1 cellular context compared by ENCODE assay signal in genomic region chr16:75148311-75149195, GRCh38.
A peak's percentile ranks its signal among the peaks of the same experiment; 100 is the strongest.
TF ChIP-seq lines count a peak whose summit lies in the region.

ZFP1 (plus strand) TSS chr16:75148524; CDS start chr16:75152952, 4,428 bp downstream.

TF ChIP-seq in HepG2, 621 proteins besides CTCF, POLR2A, EP300 and RAD21 (continued from another document):
- no peak for TF ChIP-seq ZHX2 (IDR thresholded peaks at IDR 0.05; ENCODE audit: low read depth)
- TF ChIP-seq ZHX2 (CRISPR knock-in tag; IDR thresholded peaks at IDR 0.05; ENCODE audit: borderline replicate concordance): peak; percentile 61; the same call in 1 of the 2 replicates
- peak; percentile 76; the same call in 1 of the 2 replicates for TF ChIP-seq ZNF614 (CRISPR knock-in tag; IDR thresholded peaks at IDR 0.05; ENCODE audit: borderline replicate concordance)
- TF ChIP-seq TOPORS (CRISPR knock-in tag; IDR thresholded peaks at IDR 0.05): peak; percentile 86
- no peak for TF ChIP-seq ATF1 (CRISPR knock-in tag; IDR thresholded peaks at IDR 0.05)
- peak; percentile 77 for TF ChIP-seq MED1 (CRISPR knock-in tag; IDR thresholded peaks at IDR 0.05)
- peak; percentile 80 for TF ChIP-seq MEIS1 (CRISPR knock-in tag; IDR thresholded peaks at IDR 0.05; ENCODE audit: borderline replicate concordance)
- 0 out of 2 replicates have a peak, but pooled peaks have one; percentile 20 for TF ChIP-seq DZIP1 (CRISPR knock-in tag; IDR thresholded peaks at IDR 0.05)
- TF ChIP-seq KMT2A (CRISPR knock-in tag; IDR thresholded peaks at IDR 0.05): peak; percentile 90
- no peak for TF ChIP-seq MBNL3 (CRISPR knock-in tag; conservative IDR thresholded peaks at IDR 0.05)
- TF ChIP-seq ZNF557 (CRISPR knock-in tag; IDR thresholded peaks at IDR 0.05): 0 out of 2 replicates have a peak, but pooled peaks have one; percentile 48
- no peak for TF ChIP-seq ZNF703 (CRISPR knock-in tag; IDR thresholded peaks at IDR 0.05; ENCODE audit: borderline replicate concordance)
- TF ChIP-seq ZNF558 (CRISPR knock-in tag; IDR thresholded peaks at IDR 0.05; ENCODE audit: borderline replicate concordance): peak; percentile 92
- TF ChIP-seq TRAFD1 (CRISPR knock-in tag; IDR thresholded peaks at IDR 0.05; ENCODE audit: borderline replicate concordance): 0 out of 2 replicates have a peak, but pooled peaks have one; percentile 12
- no peak for TF ChIP-seq IRX3 (CRISPR knock-in tag; IDR thresholded peaks at IDR 0.05; ENCODE audit: borderline replicate concordance, low read depth)
- 0 out of 2 replicates have a peak, but pooled peaks have one; percentile 21 for TF ChIP-seq JUN (CRISPR knock-in tag; IDR thresholded peaks at IDR 0.05)
- peak; percentile 72 for TF ChIP-seq PRPF4 (IDR thresholded peaks at IDR 0.05; ENCODE audit: low read depth, low read length, poor library complexity, severe bottlenecking)
- peak; percentile 32; the same call in 1 of the 2 replicates for TF ChIP-seq HNF4G (IDR thresholded peaks at IDR 0.05; ENCODE audit: borderline replicate concordance, low read depth, low read length)
- TF ChIP-seq HNF4G (CRISPR knock-in tag; IDR thresholded peaks at IDR 0.05; ENCODE audit: borderline replicate concordance, low read depth): peak; percentile 78
- TF ChIP-seq MXD4 (CRISPR knock-in tag; IDR thresholded peaks at IDR 0.05): peak; percentile 97; the same call in 1 of the 2 replicates
- no peak for TF ChIP-seq ZNF678 (CRISPR knock-in tag; IDR thresholded peaks at IDR 0.05)
- TF ChIP-seq ZNF281 (CRISPR knock-in tag; IDR thresholded peaks at IDR 0.05; ENCODE audit: borderline replicate concordance): peak; percentile 100
- no peak for TF ChIP-seq ZNF282 (IDR thresholded peaks at IDR 0.05; ENCODE audit: partially characterized antibody)
- no peak for TF ChIP-seq USF2 (IDR thresholded peaks at IDR 0.05; ENCODE audit: low read depth, low read length)
- peak; percentile 41; the same call in 1 of the 2 replicates for TF ChIP-seq USF2 (CRISPR knock-in tag; IDR thresholded peaks at IDR 0.05; ENCODE audit: borderline replicate concordance)
- TF ChIP-seq CAMTA2 (CRISPR knock-in tag; IDR thresholded peaks at IDR 0.05; ENCODE audit: borderline replicate concordance): 0 out of 2 replicates have a peak, but pooled peaks have one; percentile 90
TF ChIP-seq in HepG2: peak in this region for 397.
